Comparison of ENCODE assay signal across 8 cellular contexts in the genomic region with DNA sequence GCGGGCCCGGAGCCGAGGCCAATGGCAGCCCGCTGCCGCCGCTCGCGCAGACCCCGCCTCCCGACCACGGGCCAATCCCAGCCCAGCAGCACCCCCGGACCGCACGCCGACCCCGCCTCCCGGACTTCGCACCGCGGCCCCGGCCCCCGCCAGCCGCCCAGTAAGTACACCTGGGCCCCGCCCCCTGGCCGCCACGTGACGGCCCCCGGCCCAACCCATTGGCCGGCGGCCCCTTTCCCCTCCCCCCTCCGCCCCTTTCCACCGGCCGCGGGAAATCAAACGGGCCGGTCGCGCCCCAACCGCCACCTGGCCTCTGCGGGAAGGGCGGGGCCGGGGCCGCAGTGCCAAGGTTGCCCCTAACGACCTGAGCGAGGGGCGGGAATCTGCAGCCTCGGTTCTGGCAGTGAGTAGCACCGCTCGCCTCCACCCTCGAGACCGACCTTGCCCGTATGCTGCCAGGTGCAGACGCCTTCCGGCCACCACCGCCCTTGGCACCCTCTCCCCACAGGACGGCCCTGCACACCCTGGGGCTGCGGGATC. TPM values are rescaled to one million over a fixed set of nuclear protein-coding genes. Genes with fewer than 3 reads are reported as not detected.
DNase-seq lines count a peak whose midpoint lies in the region; ATAC-seq and TF ChIP-seq lines count a peak whose summit lies in the region.

A gene (minus strand): TSS at position 26 of the 540 bp plus-strand sequence. CDS start 139 bp downstream, outside the sequence.

- intact Hi-C loops in thyroid gland (cut with DNase I): loop anchor here (5.0 kb wide), 1 partner anchor 252 kb away; a partner anchor contains a TSS

- peaks cover 6% of the 10 kb centered on the region for H3K27me3 ChIP-seq in HAP-1 (ENCODE audit: low read depth)
- peaks cover 49% of the 10 kb centered on the region for H3K27me3 ChIP-seq in neural cell (ENCODE audit: insufficient read depth, low read depth, low read length)
- no peaks in the 10 kb centered on the region for H3K27me3 ChIP-seq in thyroid gland

- H3F3A ChIP-seq in neural cell (ENCODE audit: insufficient read depth, low read length, poor library complexity, severe bottlenecking): no peaks in the 10 kb centered on the region

- no peak within 1 kb of the TSS for H3K27ac ChIP-seq in neural cell (ENCODE audit: low read length)
- no peak within 1 kb of the TSS for H3K27ac ChIP-seq in thyroid gland

- no peak for ATAC-seq in GM21423 (IDR thresholded peaks at IDR 0.05; ENCODE audit: unreplicated experiment)

- no peak for TF ChIP-seq POLR2A in thyroid gland (IDR thresholded peaks at IDR 0.05)

- no peak for TF ChIP-seq EP300 in neural cell (conservative IDR thresholded peaks at IDR 0.05; ENCODE audit: poor library complexity, severe bottlenecking)

- peaks cover 14% of the 10 kb centered on the region for H3K4me1 ChIP-seq in HAP-1
- H3K4me1 ChIP-seq in thyroid gland: peaks cover 8 to 36% of the 10 kb centered on the region in 2 donors

- H3K79me2 ChIP-seq in neural cell (replicated peaks; ENCODE audit: insufficient read depth, low read length): no peaks in the 10 kb centered on the region

- no peak within 1 kb of the TSS for H2AFZ ChIP-seq in neural cell (ENCODE audit: low read depth, low read length)

- H3K9ac ChIP-seq in neural cell (ENCODE audit: low read length): no peak within 1 kb of the TSS

- no peaks in the 10 kb centered on the region for H3K9me3 ChIP-seq in HAP-1
- no peaks in the 10 kb centered on the region for H3K9me3 ChIP-seq in neural cell (ENCODE audit: low read length)
- no peaks in the 10 kb centered on the region for H3K9me3 ChIP-seq in thyroid gland

- TF ChIP-seq RAD21 in neural cell (conservative IDR thresholded peaks at IDR 0.05): no peak

- H3K9me2 ChIP-seq in neural cell (ENCODE audit: insufficient read depth, low read length): no peaks in the 10 kb centered on the region

- H4K20me1 ChIP-seq in neural cell (ENCODE audit: insufficient read depth): no peaks in the 10 kb centered on the region

- DNase-seq in AG08395 (ENCODE audit: low spot score) (peak; percentile 51), HAP-1 (ENCODE audit: low spot score in 2 of 2) (peak; percentile 84 to 95), NCI-H510A (lab: John Stamatoyannopoulos, UW) (peak; percentile 92), epithelial cell of esophagus (ENCODE audit: low read depth) (peak; percentile 76), thyroid gland (peak; percentile 70 to 80)
- peak; percentile 34 for DNase-seq in activated CD8-positive, alpha-beta memory T cell treated with anti-CD3 and anti-CD28 coated beads, Interleukin-2, amount 50 U/mL, for 24 hours (ENCODE audit: extremely low read depth)

- no peak within 1 kb of the TSS for H3K4me2 ChIP-seq in neural cell (ENCODE audit: low read length)

- in situ Hi-C loops in HAP-1 (cut with MboI; ENCODE audit: low sequenced_read_pairs): no loop called here

- peak within 1 kb of the TSS; percentile 14 for H3K4me3 ChIP-seq in HAP-1
- H3K4me3 ChIP-seq in epithelial cell of esophagus (ENCODE audit: low read length): peak within 1 kb of the TSS; percentile 34
- peak within 1 kb of the TSS; percentile 66 for H3K4me3 ChIP-seq in neural cell (ENCODE audit: low read length)
- H3K4me3 ChIP-seq in thyroid gland (replicated peaks in 1 of 3): peak within 1 kb of the TSS in 1 of 3 donors; percentile 14

- H3K36me3 ChIP-seq in HAP-1 (replicated peaks) (no peaks in the 10 kb centered on the region), neural cell (ENCODE audit: insufficient read depth, low read length) (no peaks in the 10 kb centered on the region), thyroid gland (no peaks in the 10 kb centered on the region)

- no peak for TF ChIP-seq CTCF in epithelial cell of esophagus (IDR thresholded peaks at IDR 0.05; ENCODE audit: insufficient read depth, low read depth, low read length, missing control alignments)
- TF ChIP-seq CTCF in neural cell (IDR thresholded peaks at IDR 0.05; ENCODE audit: poor library complexity, severe bottlenecking): no peak
- no peak for TF ChIP-seq CTCF in thyroid gland (IDR thresholded peaks at IDR 0.05)

- WGBS in thyroid gland, 2 donors: 2 to 6% methylated on average over 12 to 28 of the region's 57 CpGs

TF ChIP-seq in neural cell, 6 proteins besides CTCF, POLR2A, EP300 and RAD21:
- TF ChIP-seq POLR2AphosphoS5 (IDR thresholded peaks at IDR 0.05) (no peak), SMC3 (conservative IDR thresholded peaks at IDR 0.05; ENCODE audit: poor library complexity) (no peak), MXI1 (conservative IDR thresholded peaks at IDR 0.05; ENCODE audit: poor library complexity, severe bottlenecking) (peak; percentile 32)

RNA-seq across cellular contexts. Expression of the gene that starts here (rescaled TPM):
- polyA plus RNA-seq in neural cell: 1.8 and 2.1 TPM in 2 replicates
- polyA minus RNA-seq in neural cell: 1.7 TPM in 2 replicates
- 1 to 10 TPM; 1.2 to 4.1 (median 2.1) TPM for total RNA-seq in thyroid gland

Comparison
In these comparisons a context has a peak if more than half of its experiments do, and no peak if none do; other contexts are left out.
1. DNase-seq: peak in every context shown above with its lines; median percentile 92 in NCI-H510A; 90 in HAP-1; 76 in epithelial cell of esophagus; 75 in thyroid gland; 51 in AG08395; 34 in activated CD8-positive, alpha-beta memory T cell treated with anti-CD3 and anti-CD28 coated beads, Interleukin-2, amount 50 U/mL, for 24 hours.